ENCODE assay signal across 8 cellular contexts in the genomic region with DNA sequence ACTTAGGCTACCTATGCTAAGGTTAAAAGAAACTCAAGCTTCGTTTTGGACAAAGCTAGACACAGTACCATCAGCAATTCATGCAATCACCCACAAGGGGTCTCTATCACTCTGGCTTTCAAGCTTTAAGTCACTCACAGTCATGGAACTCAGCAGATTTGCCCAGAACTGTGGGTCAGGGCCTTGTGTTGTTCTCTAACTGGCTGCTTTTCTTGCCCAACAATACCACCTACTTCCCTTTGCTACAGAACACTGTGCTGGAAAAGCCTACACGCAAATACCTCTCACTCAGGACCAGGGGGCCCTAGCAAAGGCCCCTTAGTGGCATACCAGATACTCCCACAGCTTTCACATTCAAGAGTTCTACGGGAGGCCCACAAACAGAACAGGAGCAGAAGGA. TPM values are rescaled to one million over a fixed set of nuclear protein-coding genes. Genes with fewer than 3 reads are reported as not detected.
A peak's percentile ranks its signal among the peaks of the same experiment; 100 is the strongest.
DNase-seq lines count a peak whose midpoint lies in the region; ATAC-seq, FAIRE-seq and TF ChIP-seq lines count a peak whose summit lies in the region.

No MANE protein-coding gene starts in this region.

- peaks cover 48% of the 10 kb centered on the region for H3K36me3 Mint-ChIP-seq in activated naive CD4-positive, alpha-beta T cell treated with anti-CD3 and anti-CD28 coated beads, Interleukin-2, amount 10 ng/mL, durations not matched to agents 7 days and 5 days

- H3K9me3 ChIP-seq in neutrophil, result no peaks in the 10 kb centered on the region

- peak overlapping the region; percentile 26 to 40 for H3K4me3 ChIP-seq in neutrophil (ENCODE audit: low read depth in 1 of 2, low read length in 1 of 2)

- H3K4me3 Mint-ChIP-seq in activated naive CD4-positive, alpha-beta T cell treated with anti-CD3 and anti-CD28 coated beads, Interleukin-2, amount 10 ng/mL, durations not matched to agents 7 days and 5 days, result no peak overlapping the region

- no peaks in the 10 kb centered on the region for H3K36me3 ChIP-seq in neutrophil

- peak; percentile 76 for ATAC-seq in GM21367 (IDR thresholded peaks at IDR 0.05; ENCODE audit: unreplicated experiment)

- H3K4me1 Mint-ChIP-seq in activated naive CD4-positive, alpha-beta T cell treated with anti-CD3 and anti-CD28 coated beads, Interleukin-2, amount 10 ng/mL, durations not matched to agents 7 days and 5 days, result peaks cover 49% of the 10 kb centered on the region

- peak overlapping the region; percentile 88 for H3K27ac Mint-ChIP-seq in activated naive CD4-positive, alpha-beta T cell treated with anti-CD3 and anti-CD28 coated beads, Interleukin-2, amount 10 ng/mL, durations not matched to agents 7 days and 5 days

- H3K4me1 ChIP-seq in neutrophil (ENCODE audit: control insufficient read depth in 1 of 2, insufficient read depth in 1 of 2, low read depth in 1 of 2, low read length in 1 of 2), result peaks cover 13 to 16% of the 10 kb centered on the region in 2 experiments

- H3K27me3 Mint-ChIP-seq in activated naive CD4-positive, alpha-beta T cell treated with anti-CD3 and anti-CD28 coated beads, Interleukin-2, amount 10 ng/mL, durations not matched to agents 7 days and 5 days, result no peaks in the 10 kb centered on the region

- CTCF ChIA-PET in activated naive CD4-positive, alpha-beta T cell treated with anti-CD3 and anti-CD28 coated beads, Interleukin-2, amount 10 ng/mL, durations not matched to agents 7 days and 5 days (lab: Charles Lee), result interaction anchor here (0.6 to 8.2 kb wide), 30 partner anchors 9 to 160 kb away, joined by 3 to 116 read pairs (median 5); a partner anchor contains a TSS

- FAIRE-seq in frontal cortex (lab: Jason Lieb, UNC), result no peak

- H3K27ac ChIP-seq in neutrophil, result peak overlapping the region; percentile 91

- peak; percentile 91 for TF ChIP-seq CTCF in neutrophil (IDR thresholded peaks at IDR 0.05)

- H3K27me3 ChIP-seq in neutrophil, result no peaks in the 10 kb centered on the region

- peak; percentile 53 for DNase-seq in DMS153 treated with DMSO at 0.1 percent for 48 hours (lab: John Stamatoyannopoulos, UW; ENCODE audit: unreplicated experiment)
- peak; percentile 57 for DNase-seq in HT1080 (ENCODE audit: low read depth)
- peak; percentile 89 for DNase-seq in OCI-M1 (lab: John Stamatoyannopoulos, UW)
- peak; percentile 74 for DNase-seq in activated naive CD4-positive, alpha-beta T cell treated with anti-CD3 and anti-CD28 coated beads, Interleukin-2, amount 10 ng/mL, durations not matched to agents 7 days and 5 days
- DNase-seq in frontal cortex (ENCODE audit: low spot score in 2 of 2), result peak; percentile 23 to 57
- DNase-seq in KG1 (lab: John Stamatoyannopoulos, UW), result no peak

- no peaks in the 10 kb centered on the region for H3K9me3 Mint-ChIP-seq in activated naive CD4-positive, alpha-beta T cell treated with anti-CD3 and anti-CD28 coated beads, Interleukin-2, amount 10 ng/mL, durations not matched to agents 7 days and 5 days

RNA-seq across cellular contexts. Expression of a gene that starts 9.1 kb away (rescaled TPM):
- total RNA-seq in HT1080 (2014; rRNA removed; shearing (Covaris generic)), result 19.0 and 23.3 TPM in 2 replicates
- polyA plus RNA-seq in HT1080 (2015; cell fraction: cytosol; rRNA removed), result 18.8 and 21.2 TPM in 2 replicates
- polyA plus RNA-seq in HT1080 (2015; cell fraction: nucleus; rRNA removed), result 49.3 and 51.4 TPM in 2 replicates
- 5.3 TPM for total RNA-seq in frontal cortex

RNA-seq across cellular contexts. Expression of a gene that starts 19.4 kb away (rescaled TPM):
- 27.4 and 30.6 TPM in 2 replicates for total RNA-seq in HT1080 (2014; rRNA removed; shearing (Covaris generic))
- polyA plus RNA-seq in HT1080 (2015; cell fraction: cytosol; rRNA removed), result 18.1 and 20.1 TPM in 2 replicates
- polyA plus RNA-seq in HT1080 (2015; cell fraction: nucleus; rRNA removed), result 29.1 and 34.0 TPM in 2 replicates
- total RNA-seq in frontal cortex, result 30.2 TPM

RNA-seq across cellular contexts. Expression of a gene that starts 19.6 kb away (rescaled TPM):
- total RNA-seq in HT1080 (2014; rRNA removed; shearing (Covaris generic)), result not detected in 2 replicates
- polyA plus RNA-seq in HT1080 (2015; cell fraction: cytosol; rRNA removed), result 0.10 and 0.20 TPM in 2 replicates
- not detected in 2 replicates for polyA plus RNA-seq in HT1080 (2015; cell fraction: nucleus; rRNA removed)
- total RNA-seq in frontal cortex, result not detected

RNA-seq across cellular contexts. Expression of a gene that starts 41.6 kb away (rescaled TPM):
- total RNA-seq in HT1080 (2014; rRNA removed; shearing (Covaris generic)), result 107 and 118 TPM in 2 replicates
- polyA plus RNA-seq in HT1080 (2015; cell fraction: cytosol; rRNA removed), result 57.6 and 60.6 TPM in 2 replicates
- polyA plus RNA-seq in HT1080 (2015; cell fraction: nucleus; rRNA removed), result 192 and 225 TPM in 2 replicates
- total RNA-seq in frontal cortex, result 2.4 TPM

RNA-seq across cellular contexts. Expression of a gene that starts 53.2 kb away (rescaled TPM):
- total RNA-seq in HT1080 (2014; rRNA removed; shearing (Covaris generic)), result not detected in 2 replicates
- polyA plus RNA-seq in HT1080 (2015; cell fraction: cytosol; rRNA removed), result not detected in 2 replicates
- 0.66 TPM in 1 of 2 replicates, not detected in the other for polyA plus RNA-seq in HT1080 (2015; cell fraction: nucleus; rRNA removed)
- 0.82 TPM for total RNA-seq in frontal cortex
